Comparison of ENCODE assay signal across 21 cellular contexts in the genomic region with DNA sequence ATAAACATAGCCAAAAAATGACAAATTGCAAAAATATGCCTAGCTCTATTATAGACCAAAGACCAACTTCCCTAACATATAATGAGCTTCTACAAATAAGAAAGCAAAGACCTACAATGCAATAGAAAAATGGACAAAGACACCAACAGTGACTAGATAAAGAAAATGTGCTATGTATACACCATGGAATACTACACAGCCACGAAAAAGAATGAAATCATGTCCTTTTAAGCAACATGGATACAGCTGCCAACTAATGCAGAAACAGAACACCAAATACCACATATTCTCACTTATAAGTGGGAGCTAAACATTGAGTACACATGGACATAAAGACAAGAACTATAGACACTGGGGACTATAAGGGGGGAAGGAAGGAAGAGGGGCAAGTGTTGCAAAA. TPM values are rescaled to one million over a fixed set of nuclear protein-coding genes. Genes with fewer than 3 reads are reported as not detected.
DNase-seq lines count a peak whose midpoint lies in the region; ATAC-seq, FAIRE-seq and TF ChIP-seq lines count a peak whose summit lies in the region.
"Had no signal": no experiment of that assay in that cellular context is flagged by ENCODE, and none has a peak within 500 bp of the region (broad histone marks: within the 10 kb centered on the region; RNA-seq: fewer than 3 reads in every experiment).

No MANE protein-coding gene starts in this region.

- ATAC-seq in K562 = no peak
- no peak for ATAC-seq in left lung
- no peak for ATAC-seq in GM19035 (IDR thresholded peaks at IDR 0.05; ENCODE audit: unreplicated experiment)
- ATAC-seq: GM12878, GM23338 had no signal

- in situ Hi-C loops in K562 (cut with MboI) (no loop called here), transverse colon (cut with MboI; ENCODE audit: low pct_ligation_motif_present in 1 of 4, low pct_unique_long_range_greater_than_20kb in 1 of 4, low sequenced_read_pairs in 3 of 4) (no loop called here)

- no peaks in the 10 kb centered on the region for H3K9me1 ChIP-seq in K562 (ENCODE audit: control insufficient read depth, insufficient read depth, low read length)

- peak overlapping the region; percentile 84 for H3K27ac Mint-ChIP-seq in osteocyte (ENCODE audit: unreplicated experiment)
- H3K27ac Mint-ChIP-seq: CD8-positive, alpha-beta memory T cell; GM23338 had no signal

- H3K4me2 ChIP-seq in K562 (ENCODE audit: insufficient read depth, low read length) = no peak overlapping the region
- H3K4me2 ChIP-seq: GM23338 had no signal

- WGBS in K562 (ENCODE audit: insufficient coverage, low coverage, missing lambda C conversion rate) = 0% methylated on average over 1 of the region's 1 CpG
- 85% methylated on average over 1 of the region's 1 CpG; no CpG with 5 or more reads in 1 of the 2 donors for WGBS in transverse colon (ENCODE audit: low coverage in 1 of 2), 2 donors

- no peak for TF ChIP-seq RAD21 in K562 (CRISPR knock-in tag; conservative IDR thresholded peaks at IDR 0.05 in 1 of 2, IDR thresholded peaks at IDR 0.05 in 1 of 2)

- BruUV-seq in K562 (replicated peaks; lab: Mats Ljungman, UMichigan) = no TSS peak

- H3K27me3 ChIP-seq in K562 (ENCODE audit: control insufficient read depth in 2 of 2, insufficient read depth in 2 of 2, low read length in 2 of 2) (peaks cover 0 to 2% of the 10 kb centered on the region in 2 experiments; a peak in 1 of 5 replicates), transverse colon (no peaks in the 10 kb centered on the region), left lung (no peaks in the 10 kb centered on the region)
- H3K27me3 ChIP-seq: BE2C had no signal

- H3K27ac ChIP-seq in HEK293 (ENCODE audit: extremely low read depth, low read depth, low read length) (no peak overlapping the region), K562 (ENCODE audit: extremely low read depth, low read depth, low read length) (no peak overlapping the region), transverse colon (peak overlapping the region in 3 of 4 donors; percentile 65 to 68 (median 68)), left lung (no peak overlapping the region)

- H3K9me3 ChIP-seq in HEK293 (ENCODE audit: control insufficient read depth, insufficient read depth, low read depth, low read length) (no peaks in the 10 kb centered on the region), K562 (replicated peaks; ENCODE audit: control insufficient read depth, insufficient read depth, low read depth, low read length) (no peaks in the 10 kb centered on the region), transverse colon (no peaks in the 10 kb centered on the region), left lung (no peaks in the 10 kb centered on the region)
- H3K9me3 ChIP-seq: BE2C had no signal

- H3K4me1 ChIP-seq in HEK293 (ENCODE audit: control insufficient read depth, insufficient read depth, low read length) (peaks cover 8% of the 10 kb centered on the region), K562 (replicated peaks in 1 of 2; ENCODE audit: control insufficient read depth in 2 of 2, insufficient read depth in 2 of 2, low read length in 2 of 2) (no peaks in the 10 kb centered on the region), transverse colon (peaks cover 0 to 4% (median 1%) of the 10 kb centered on the region in 4 donors), left lung (peaks cover 0 to 4% of the 10 kb centered on the region in 2 donors)
- H3K4me1 ChIP-seq: BE2C had no signal

- no peak for FAIRE-seq in K562 (lab: Jason Lieb, UNC)
- FAIRE-seq: A204.1, GM12878, GM19239, H54 had no signal

- no peaks in the 10 kb centered on the region for H3K79me2 ChIP-seq in K562 (ENCODE audit: control insufficient read depth, insufficient read depth, low read length)

- no peaks in the 10 kb centered on the region; the same call in 1 of the 2 replicates for H4K20me1 ChIP-seq in K562 (replicated peaks; ENCODE audit: control insufficient read depth, insufficient read depth, low read length)

- H3K36me3 ChIP-seq in HEK293 (ENCODE audit: control insufficient read depth in 2 of 2, insufficient read depth in 1 of 2, low read length in 2 of 2) = no peaks in the 10 kb centered on the region
- no peaks in the 10 kb centered on the region for H3K36me3 ChIP-seq in K562 (ENCODE audit: control insufficient read depth, insufficient read depth, low read length)
- no peaks in the 10 kb centered on the region for H3K36me3 ChIP-seq in transverse colon
- no peaks in the 10 kb centered on the region for H3K36me3 ChIP-seq in left lung
- H3K36me3 ChIP-seq: BE2C had no signal

- H3K27me3 Mint-ChIP-seq in osteocyte (ENCODE audit: unreplicated experiment) = no peaks in the 10 kb centered on the region

- DNase-seq in K562 (ENCODE audit: extremely low read depth in 1 of 4, low spot score in 3 of 4) (no peak), osteocyte (ENCODE audit: extremely low spot score, unreplicated experiment) (no peak), transverse colon (no peak), HK-2 (ENCODE audit: unreplicated experiment) (no peak), left lung (no peak)
- DNase-seq: ACHN; BE2C; C1 segment of cervical spinal cord; CD4-positive, CD25-positive, alpha-beta regulatory T cell; CD8-positive, alpha-beta memory T cell; COR-L47; DMS 273 treated with DMSO at 0.1 percent for 48 hours; DMS53; DND-41 had no signal

- H2AFZ ChIP-seq in K562 (ENCODE audit: low read depth, low read length) = no peak overlapping the region
- H2AFZ ChIP-seq: GM23338 had no signal

- H3K4me3 Mint-ChIP-seq in osteocyte (ENCODE audit: unreplicated experiment) = no peak overlapping the region
- H3K4me3 Mint-ChIP-seq: CD4-positive, CD25-positive, alpha-beta regulatory T cell; GM23338 had no signal

- no peak overlapping the region for H3K4me3 ChIP-seq in HEK293 (ENCODE audit: low read depth, low read length)
- H3K4me3 ChIP-seq in K562 = no peak overlapping the region
- no peak overlapping the region for H3K4me3 ChIP-seq in transverse colon
- no peak overlapping the region for H3K4me3 ChIP-seq in left lung
- H3K4me3 ChIP-seq: GM12878, GM23338 had no signal

- TF ChIP-seq POLR2A in K562 (conservative IDR thresholded peaks at IDR 0.05) (no peak), transverse colon (IDR thresholded peaks at IDR 0.05) (no peak)

- no peak for TF ChIP-seq CTCF in HEK293 (tag by site-specific recombination; IDR thresholded peaks at IDR 0.05)
- no peak for TF ChIP-seq CTCF in K562 (IDR thresholded peaks at IDR 0.05 in 2 of 3, conservative IDR thresholded peaks at IDR 0.05 in 1 of 3; ENCODE audit: insufficient read depth in 2 of 3, low read depth in 1 of 3, low read length in 3 of 3)
- TF ChIP-seq CTCF in osteocyte (IDR thresholded peaks at IDR 0.05) = no peak
- TF ChIP-seq CTCF in transverse colon (IDR thresholded peaks at IDR 0.05) = no peak
- no peak for TF ChIP-seq CTCF in left lung (IDR thresholded peaks at IDR 0.05)

- H3K36me3 Mint-ChIP-seq in osteocyte (ENCODE audit: unreplicated experiment) = no peaks in the 10 kb centered on the region

- POLR2A ChIA-PET in HEK293 (lab: Yijun Ruan, JAX) (no interaction called here), K562 (lab: Yijun Ruan, JAX) (no interaction called here)

- peaks cover 82% of the 10 kb centered on the region for H3K4me1 Mint-ChIP-seq in osteocyte (ENCODE audit: unreplicated experiment)

- no peak for TF ChIP-seq EP300 in K562 (IDR thresholded peaks at IDR 0.05; ENCODE audit: low read length)
- TF ChIP-seq EP300 in transverse colon (IDR thresholded peaks at IDR 0.05; ENCODE audit: low read depth) = no peak

- CTCF ChIA-PET in HEK293 (lab: Yijun Ruan, JAX) = interaction anchor here (0.6 kb wide), 2 partner anchors 56 to 60 kb away, joined by 3 to 4 read pairs; no protein-coding TSS in a partner anchor
- CTCF ChIA-PET in K562 (lab: Yijun Ruan, JAX; ENCODE audit: low intra/inter-chr PET ratio) = no interaction called here

- peaks cover 10% of the 10 kb centered on the region for H3K9me3 Mint-ChIP-seq in osteocyte (ENCODE audit: unreplicated experiment)
- H3K9me3 Mint-ChIP-seq: GM23338 had no signal

- intact Hi-C loops in K562 (cut with micrococcal nuclease) = no loop called here
- intact Hi-C loops in transverse colon (cut with DNase I; ENCODE audit: low total_unique reads) = no loop called here
- intact Hi-C loops in left lung (cut with DNase I) = no loop called here

- H3K9ac ChIP-seq in K562 (ENCODE audit: insufficient read depth in 1 of 2, low read depth in 2 of 2, low read length in 2 of 2) = no peak overlapping the region

TF ChIP-seq in HEK293, 187 proteins besides CTCF, POLR2A, EP300 and RAD21:
- TF ChIP-seq ZNF146 (tag by site-specific recombination; IDR thresholded peaks at IDR 0.05) = peak; percentile 85; the same call in 1 of the 2 replicates
- TF ChIP-seq SALL2 (tag by site-specific recombination; IDR thresholded peaks at IDR 0.05; ENCODE audit: borderline replicate concordance) = no peak

RNA-seq across cellular contexts. Expression of gene PCNX1, which starts 10.9 kb away (rescaled TPM):
- total RNA-seq in K562 (2011; cell fraction: chromatin; rRNA removed; ENCODE audit: low replicate concordance) = 16.2 and 32.4 TPM in 2 replicates
- 4.3 and 6.3 TPM in 2 replicates for total RNA-seq in K562 (2011; cell fraction: nucleolus; rRNA removed)
- total RNA-seq in K562 (2011; cell fraction: nucleoplasm; rRNA removed) = 8.9 and 9.5 TPM in 2 replicates
- total RNA-seq in K562 (2014; rRNA removed) = 1.5 and 2.6 TPM in 2 replicates
- 2.6 and 5.2 TPM in 2 replicates for total RNA-seq in K562 (2014; rRNA removed; fragmentation: Illumina TruSeq; extraction: Trizol)
- total RNA-seq in K562 (2015; rRNA removed; fragmentation: Illumina TruSeq; extraction: Trizol) = 3.6 and 4.5 TPM in 2 replicates
- 2.8 and 3.1 TPM in 2 replicates for total RNA-seq in K562 (2021)
- polyA plus RNA-seq in K562 (2011; rRNA removed) = 2.3 and 2.8 TPM in 2 replicates
- 1.6 and 3.7 TPM in 2 replicates for polyA plus RNA-seq in K562 (2011; cell fraction: cytosol; rRNA removed)
- 3.9 and 5.8 TPM in 2 replicates for polyA plus RNA-seq in K562 (2011; cell fraction: nucleus; rRNA removed)
- polyA plus RNA-seq in K562 (2012) = 0.85 and 3.1 TPM in 2 replicates
- polyA plus RNA-seq in K562 (2014; fragmentation: Illumina TruSeq; extraction: Trizol) = 1.3 and 2.1 TPM in 2 replicates
- polyA plus RNA-seq in K562 (2014; fragmentation: Nextera tagmentation; extraction: Ambion mirVana) = under 1 TPM; 0.30 to 0.39 TPM
- 1.2 and 1.8 TPM in 2 replicates for polyA plus RNA-seq in K562 (2014; rRNA removed)
- 8.8 and 10.6 TPM in 2 replicates for polyA minus RNA-seq in K562 (2011; rRNA and poly(A)+ RNA removed)
- 4.1 and 7.1 TPM in 2 replicates for polyA minus RNA-seq in K562 (2011; cell fraction: cytosol; rRNA and poly(A)+ RNA removed)
- 5.1 and 8.6 TPM in 2 replicates for polyA minus RNA-seq in K562 (2011; cell fraction: nucleus; rRNA and poly(A)+ RNA removed)
- total RNA-seq in osteocyte = 72.2 and 83.9 TPM in 2 replicates
- 10 to 100 TPM; 15.0 to 64.6 (median 46.0) TPM for total RNA-seq in transverse colon
- 10 to 100 TPM; 44.7 to 65.8 TPM for total RNA-seq in left lung

Comparison
In these comparisons a context has a peak if more than half of its experiments do, and no peak if none do; other contexts are left out.
1. H3K27ac ChIP-seq: peak in transverse colon (3 of 4); none in HEK293 (single experiment), K562 (single experiment) and left lung (0 of 2).
2. Of the 44 proteins assayed by ChIP-seq in both K562 and HEK293: peak only in K562: none; only in HEK293: none; in both: ZNF146; in neither: 43.